ENCODE assay signal across 39 cellular contexts in the genomic region with DNA sequence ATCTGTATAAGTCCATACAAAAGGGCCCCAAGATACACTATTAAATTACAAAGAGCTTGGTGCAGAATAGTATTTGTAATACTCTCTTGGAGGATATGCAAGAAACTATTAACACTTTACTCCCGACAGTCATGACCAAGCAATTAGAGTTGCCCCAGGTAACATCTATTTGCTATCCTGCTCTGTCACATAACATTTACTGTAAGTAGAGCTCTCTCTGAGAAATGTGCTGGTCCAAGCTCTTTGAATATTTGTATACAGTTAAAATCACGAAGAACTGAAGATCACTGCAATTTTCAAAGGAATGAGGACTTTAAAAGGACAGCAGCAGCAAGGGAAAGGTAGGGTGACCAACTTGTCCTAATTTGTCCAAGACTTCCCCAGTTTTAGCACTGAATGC.
"Had no signal": no experiment of that assay in that cellular context is flagged by ENCODE, and none has a peak within 500 bp of the region (broad histone marks: within the 10 kb centered on the region; RNA-seq: fewer than 3 reads in every experiment).

No MANE protein-coding gene starts in this region.

- H3K4me1 ChIP-seq: Peyer's patch had no signal

- H3K27ac Mint-ChIP-seq: activated CD4-positive, alpha-beta T cell treated with anti-CD3 and anti-CD28 coated beads, Interleukin-2, amount 10 ng/mL, durations not matched to agents 24 days and 14 days; activated CD8-positive, alpha-beta T cell treated with anti-CD3 and anti-CD28 coated beads for 36 hours; activated naive CD4-positive, alpha-beta T cell treated with anti-CD3 and anti-CD28 coated beads, Interleukin-2, amount 50 U/mL, for 24 hours; activated naive CD8-positive, alpha-beta T cell treated with anti-CD3 and anti-CD28 coated beads, Interleukin-2, amount 10 ng/mL, durations not matched to agents 7 days and 5 days; activated T-cell treated with anti-CD3 and anti-CD28 coated beads, Interleukin-2, amount 50 U/mL, for 72 hours; activated T-helper 17 cell treated with anti-CD3 and anti-CD28 coated beads, Interleukin-2, amount 50 U/mL, for 72 hours had no signal

- ATAC-seq: activated CD8-positive, alpha-beta T cell treated with anti-CD3 and anti-CD28 coated beads for 36 hours; activated T-cell treated with anti-CD3 and anti-CD28 coated beads, Interleukin-2, amount 50 U/mL, for 72 hours; activated T-helper 17 cell treated with anti-CD3 and anti-CD28 coated beads, Interleukin-2, amount 50 U/mL, for 72 hours; Right ventricle myocardium inferior had no signal

- H3K27me3 ChIP-seq: ascending aorta, cardiac muscle cell, MG63, Peyer's patch had no signal

- H3K4me3 ChIP-seq: ascending aorta, cardiac muscle cell, MG63, Peyer's patch had no signal

- H3K9me3 Mint-ChIP-seq: activated CD8-positive, alpha-beta T cell treated with anti-CD3 and anti-CD28 coated beads for 36 hours; activated naive CD4-positive, alpha-beta T cell treated with anti-CD3 and anti-CD28 coated beads, Interleukin-2, amount 50 U/mL, for 24 hours; central memory CD8-positive, alpha-beta T cell had no signal

- H3K4me1 Mint-ChIP-seq: central memory CD8-positive, alpha-beta T cell had no signal

- H3K4me3 Mint-ChIP-seq: activated CD4-positive, alpha-beta T cell treated with anti-CD3 and anti-CD28 coated beads, Interleukin-2, amount 10 ng/mL, durations not matched to agents 24 days and 14 days; activated CD8-positive, alpha-beta T cell treated with anti-CD3 and anti-CD28 coated beads for 36 hours; activated naive CD4-positive, alpha-beta T cell treated with anti-CD3 and anti-CD28 coated beads, Interleukin-2, amount 50 U/mL, for 24 hours; activated naive CD8-positive, alpha-beta T cell treated with anti-CD3 and anti-CD28 coated beads, Interleukin-2, amount 10 ng/mL, durations not matched to agents 7 days and 5 days; activated T-cell treated with anti-CD3 and anti-CD28 coated beads, Interleukin-2, amount 50 U/mL, for 72 hours; activated T-helper 17 cell treated with anti-CD3 and anti-CD28 coated beads, Interleukin-2, amount 50 U/mL, for 72 hours; central memory CD8-positive, alpha-beta T cell had no signal

- H3K36me3 ChIP-seq: ascending aorta, cardiac muscle cell, MG63, Peyer's patch had no signal

- H3K27me3 Mint-ChIP-seq: activated CD4-positive, alpha-beta T cell treated with anti-CD3 and anti-CD28 coated beads, Interleukin-2, amount 10 ng/mL, durations not matched to agents 24 days and 14 days; activated CD8-positive, alpha-beta T cell treated with anti-CD3 and anti-CD28 coated beads for 36 hours; activated naive CD4-positive, alpha-beta T cell treated with anti-CD3 and anti-CD28 coated beads, Interleukin-2, amount 50 U/mL, for 24 hours; activated naive CD8-positive, alpha-beta T cell treated with anti-CD3 and anti-CD28 coated beads, Interleukin-2, amount 10 ng/mL, durations not matched to agents 7 days and 5 days; activated T-helper 17 cell treated with anti-CD3 and anti-CD28 coated beads, Interleukin-2, amount 50 U/mL, for 72 hours; central memory CD8-positive, alpha-beta T cell had no signal

- H3K9me3 ChIP-seq: ascending aorta, MG63, Peyer's patch had no signal

- H3K27ac ChIP-seq: ascending aorta, cardiac muscle cell, Peyer's patch, VCaP had no signal

- DNase-seq: activated CD4-positive, alpha-beta T cell treated with anti-CD3 and anti-CD28 coated beads for 1 hour; activated CD4-positive, alpha-beta T cell treated with anti-CD3 and anti-CD28 coated beads, Interleukin-2, amount 10 ng/mL, durations not matched to agents 24 days and 14 days; activated CD4-positive, alpha-beta T cell treated with anti-CD3 and anti-CD28 coated beads, Interleukin-2, amount 50 U/mL, for 4 hours; activated CD4-positive, CD25-positive, alpha-beta regulatory T cell; activated CD8-positive, alpha-beta T cell treated with anti-CD3 and anti-CD28 coated beads for 36 hours; activated effector memory CD4-positive, alpha-beta T cell treated with anti-CD3 and anti-CD28 coated beads, Interleukin-2, amount 50 U/mL, for 16 hours; activated naive CD4-positive, alpha-beta T cell treated with Interleukin-2 at 50 U/mL for 16 hours; activated naive CD8-positive, alpha-beta T cell treated with anti-CD3 and anti-CD28 coated beads, Interleukin-2, amount 10 ng/mL, durations not matched to agents 7 days and 5 days; activated T-cell treated with anti-CD3 and anti-CD28 coated beads, Interleukin-2, amount 50 U/mL, for 1 hour; activated T-cell treated with anti-CD3 and anti-CD28 coated beads, Interleukin-2, amount 50 U/mL, for 72 hours; amygdala; Karpas-422; KBM-7; MG63; NCI-H1048; NCI-H1105 treated with DMSO at 0.1 percent for 48 hours; NCI-H1436; NCI-H1694; NCI-H1930; NCI-H2081 treated with DMSO at 0.1 percent for 48 hours; NCI-H2171; NCI-H446; NCI-H510A treated with DMSO at 0.1 percent for 48 hours; NCI-H526 treated with DMSO at 0.1 percent for 48 hours; NCI-H774; Peyer's patch; RPMI8226; SIG-M5; SW 1271; T-helper 1 cell; T-helper 2 cell; T-helper 9 cell had no signal

- H3K36me3 Mint-ChIP-seq: activated naive CD4-positive, alpha-beta T cell treated with anti-CD3 and anti-CD28 coated beads, Interleukin-2, amount 50 U/mL, for 24 hours had no signal
